Comparison of ENCODE assay signal across 9 cellular contexts in the genomic region with DNA sequence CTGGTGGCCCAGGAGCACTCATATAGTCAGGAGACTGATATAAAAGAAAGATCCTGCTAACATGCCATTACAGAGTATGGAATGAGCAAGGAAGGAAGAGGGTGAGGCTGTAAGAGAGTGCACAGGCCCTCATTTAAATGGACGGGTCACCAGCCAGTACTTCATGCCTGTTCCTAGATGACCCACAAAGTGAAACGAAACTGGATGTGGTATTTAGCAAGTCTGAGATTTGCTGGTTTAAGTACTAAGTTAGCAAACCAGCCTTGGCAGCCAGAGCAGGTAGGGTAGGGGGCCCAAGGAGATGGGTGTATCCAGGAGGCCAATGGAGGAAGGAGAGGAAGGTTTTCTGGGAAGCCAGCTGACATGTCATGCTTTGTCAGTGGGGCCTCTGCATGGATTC. TPM values are rescaled to one million over a fixed set of nuclear protein-coding genes. Genes with fewer than 3 reads are reported as not detected.
A peak's percentile ranks its signal among the peaks of the same experiment; 100 is the strongest.
DNase-seq lines count a peak whose midpoint lies in the region; ATAC-seq and TF ChIP-seq lines count a peak whose summit lies in the region.
"Had no signal": no experiment of that assay in that cellular context is flagged by ENCODE, and none has a peak within 500 bp of the region (broad histone marks: within the 10 kb centered on the region; RNA-seq: fewer than 3 reads in every experiment).

No MANE protein-coding gene starts in this region.

- H3K36me3 ChIP-seq in PC-9 (ENCODE audit: low read depth): peaks cover 26% of the 10 kb centered on the region
- H3K36me3 ChIP-seq: neutrophil had no signal

- peaks cover 99% of the 10 kb centered on the region for H3K4me1 ChIP-seq in PC-9 (replicated peaks; ENCODE audit: insufficient read depth)

- peaks cover 52% of the 10 kb centered on the region for H3K79me2 ChIP-seq in PC-9 (ENCODE audit: low read depth)

- no peaks in the 10 kb centered on the region for H3K9me3 ChIP-seq in PC-9 (ENCODE audit: insufficient read depth, low read depth)
- H3K9me3 ChIP-seq: neutrophil had no signal

- H3K27ac Mint-ChIP-seq in naive thymus-derived CD8-positive, alpha-beta T cell: peak overlapping the region; percentile 84 to 99 (median 95)
- no peak overlapping the region for H3K27ac Mint-ChIP-seq in stimulated activated naive B cell treated with anti-CD40 and anti-IgM and Interleukin-4, amounts not matched to agents 10 μg/mL and 1 μg/mL and 100 μg/mL, for 72 hours

- H3K27me3 Mint-ChIP-seq in naive thymus-derived CD8-positive, alpha-beta T cell: no peaks in the 10 kb centered on the region
- H3K27me3 Mint-ChIP-seq in stimulated activated naive B cell treated with anti-CD40 and anti-IgM and Interleukin-4, amounts not matched to agents 10 μg/mL and 1 μg/mL and 100 μg/mL, for 72 hours: no peaks in the 10 kb centered on the region

- no peak overlapping the region for H2AFZ ChIP-seq in PC-9

- H3K4me1 Mint-ChIP-seq in naive thymus-derived CD8-positive, alpha-beta T cell: peaks cover 46 to 85% (median 75%) of the 10 kb centered on the region in 4 donors
- H3K4me1 Mint-ChIP-seq in stimulated activated naive B cell treated with anti-CD40 and anti-IgM and Interleukin-4, amounts not matched to agents 10 μg/mL and 1 μg/mL and 100 μg/mL, for 72 hours: peaks cover 24 to 54% of the 10 kb centered on the region in 2 donors

- POLR2A ChIA-PET in PC-9 (lab: Charles Lee; ENCODE audit: unreplicated experiment): no interaction called here
- POLR2A ChIA-PET in naive thymus-derived CD8-positive, alpha-beta T cell (lab: Charles Lee): interaction anchor here (13.1 kb wide), 1 partner anchor 15 kb away, joined by 252 read pairs; the partner anchor contains the start of gene NT5E

- peak; percentile 51 for ATAC-seq in GM19023 (IDR thresholded peaks at IDR 0.05; ENCODE audit: unreplicated experiment)
- peak; percentile 39 for ATAC-seq in HG02678 (IDR thresholded peaks at IDR 0.05; ENCODE audit: unreplicated experiment)
- ATAC-seq in naive thymus-derived CD8-positive, alpha-beta T cell: peak; percentile 4 to 9
- no peak for ATAC-seq in stimulated activated naive B cell treated with anti-CD40 and anti-IgM and Interleukin-4, amounts not matched to agents 10 μg/mL and 1 μg/mL and 100 μg/mL, for 72 hours (replicated peaks)

- H3K4me3 Mint-ChIP-seq in naive thymus-derived CD8-positive, alpha-beta T cell: peak overlapping the region; percentile 7 to 89 (median 75)
- no peak overlapping the region for H3K4me3 Mint-ChIP-seq in stimulated activated naive B cell treated with anti-CD40 and anti-IgM and Interleukin-4, amounts not matched to agents 10 μg/mL and 1 μg/mL and 100 μg/mL, for 72 hours

- no peaks in the 10 kb centered on the region for H3K9me3 Mint-ChIP-seq in naive thymus-derived CD8-positive, alpha-beta T cell
- no peaks in the 10 kb centered on the region for H3K9me3 Mint-ChIP-seq in stimulated activated naive B cell treated with anti-CD40 and anti-IgM and Interleukin-4, amounts not matched to agents 10 μg/mL and 1 μg/mL and 100 μg/mL, for 72 hours

- DNase-seq in PC-9: no peak
- no peak for DNase-seq in naive thymus-derived CD8-positive, alpha-beta T cell
- DNase-seq in dermis blood vessel endothelial cell: no peak
- no peak for DNase-seq in SHP77 treated with DMSO at 0.1 percent for 48 hours (lab: John Stamatoyannopoulos, UW)
- DNase-seq in SKM-1 treated with dmso at 0.1 percent for 144 hours (lab: John Stamatoyannopoulos, UW; ENCODE audit: unreplicated experiment): no peak
- no peak for DNase-seq in stimulated activated naive B cell treated with anti-CD40 and anti-IgM and Interleukin-4, amounts not matched to agents 10 μg/mL and 1 μg/mL and 100 μg/mL, for 72 hours

- no TSS peak for BruUV-seq in PC-9 (replicated peaks; lab: Mats Ljungman, UMichigan)

- no peaks in the 10 kb centered on the region for H3K27me3 ChIP-seq in PC-9 (ENCODE audit: insufficient read depth, low read depth)

- H3K9me2 ChIP-seq in PC-9 (ENCODE audit: insufficient read depth): no peaks in the 10 kb centered on the region

- intact Hi-C loops in PC-9 (cut with micrococcal nuclease; ENCODE audit: unreplicated experiment): loop anchor here (2.0 kb wide), 1 partner anchor 15 kb away; the partner anchor contains the start of gene NT5E

- CTCF ChIA-PET in PC-9 (lab: Charles Lee): no interaction called here

- H3K36me3 Mint-ChIP-seq in naive thymus-derived CD8-positive, alpha-beta T cell: peaks cover 0 to 29% (median 18%) of the 10 kb centered on the region in 3 donors
- H3K36me3 Mint-ChIP-seq in stimulated activated naive B cell treated with anti-CD40 and anti-IgM and Interleukin-4, amounts not matched to agents 10 μg/mL and 1 μg/mL and 100 μg/mL, for 72 hours: peaks cover 0 to 2% of the 10 kb centered on the region in 2 donors

- H3F3A ChIP-seq in PC-9 (ENCODE audit: insufficient read depth, low read depth): peaks cover 55% of the 10 kb centered on the region

- H3K4me2 ChIP-seq in PC-9: peak overlapping the region; percentile 79

- TF ChIP-seq CTCF in PC-9 (conservative IDR thresholded peaks at IDR 0.05): no peak

- no peaks in the 10 kb centered on the region for H4K20me1 ChIP-seq in PC-9 (ENCODE audit: insufficient read depth)

- no peak overlapping the region for H3K4me3 ChIP-seq in PC-9

- H3K27ac ChIP-seq in PC-9: peak overlapping the region; percentile 98
- H3K27ac ChIP-seq: neutrophil had no signal

RNA-seq across cellular contexts. Expression of gene NT5E, which starts 15.9 kb away (rescaled TPM):
- total RNA-seq in PC-9 (2021) (84.6 and 90.4 TPM in 2 replicates), dermis blood vessel endothelial cell (96.7 and 157 TPM in 2 replicates)
- 10 to 100 TPM; 56.5 to 57.3 TPM for total RNA-seq in naive thymus-derived CD8-positive, alpha-beta T cell
- polyA plus RNA-seq in naive thymus-derived CD8-positive, alpha-beta T cell: 100 to 1,000 TPM in 2 of 3 donors, 10 to 100 TPM in 1; 77.7 to 128 (median 103) TPM

Comparison
In these comparisons a context has a peak if more than half of its experiments do, and no peak if none do; other contexts are left out.
1. ATAC-seq: peak in GM19023 (single experiment), HG02678 (single experiment) and naive thymus-derived CD8-positive, alpha-beta T cell (2 of 2); none in stimulated activated naive B cell treated with anti-CD40 and anti-IgM and Interleukin-4, amounts not matched to agents 10 μg/mL and 1 μg/mL and 100 μg/mL, for 72 hours (0 of 2).
2. H3K4me3 Mint-ChIP-seq: peak in naive thymus-derived CD8-positive, alpha-beta T cell (10 of 10); none in stimulated activated naive B cell treated with anti-CD40 and anti-IgM and Interleukin-4, amounts not matched to agents 10 μg/mL and 1 μg/mL and 100 μg/mL, for 72 hours (0 of 2).